In the genomic region with DNA sequence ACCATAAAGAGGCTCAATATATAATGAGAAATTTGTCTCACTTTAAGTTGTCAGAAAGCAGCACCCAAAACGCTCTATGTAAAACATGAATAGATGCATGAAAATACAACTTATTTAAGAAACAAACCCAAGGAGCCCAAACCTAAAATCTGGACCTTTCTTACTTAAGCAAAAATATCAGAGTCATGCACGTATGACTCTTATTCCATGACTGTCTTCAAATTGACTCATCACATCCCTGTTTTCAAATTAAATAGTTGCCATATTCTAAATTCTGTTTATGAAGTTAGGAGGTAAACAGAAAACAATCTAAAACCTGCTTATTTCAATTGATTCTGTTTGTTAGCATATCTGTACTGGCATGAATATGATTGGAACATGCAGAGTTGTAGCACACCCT, we compare ENCODE assay signal across 13 cellular contexts. TPM values are rescaled to one million over a fixed set of nuclear protein-coding genes. Genes with fewer than 3 reads are reported as not detected.
A peak's percentile ranks its signal among the peaks of the same experiment; 100 is the strongest.
DNase-seq lines count a peak whose midpoint lies in the region; ATAC-seq, FAIRE-seq and TF ChIP-seq lines count a peak whose summit lies in the region.
"Had no signal": no experiment of that assay in that cellular context is flagged by ENCODE, and none has a peak within 500 bp of the region (broad histone marks: within the 10 kb centered on the region; RNA-seq: fewer than 3 reads in every experiment).

No MANE protein-coding gene starts in this region.

- CTCF ChIA-PET in activated CD8-positive, alpha-beta T cell treated with anti-CD3 and anti-CD28 coated beads, Interleukin-2, amount 10 ng/mL, durations not matched to agents 7 days and 5 days (lab: Charles Lee): interaction anchor here (0.8 kb wide), 1 partner anchor 43 kb away, joined by 3 read pairs; no protein-coding TSS in a partner anchor

- H3K27me3 Mint-ChIP-seq in activated CD8-positive, alpha-beta T cell treated with anti-CD3 and anti-CD28 coated beads, Interleukin-2, amount 10 ng/mL, durations not matched to agents 7 days and 5 days (ENCODE audit: low read depth): peaks cover 4% of the 10 kb centered on the region

- FAIRE-seq in GM18507 (lab: Jason Lieb, UNC): peak; percentile 35

- H3K36me3 Mint-ChIP-seq in activated CD8-positive, alpha-beta T cell treated with anti-CD3 and anti-CD28 coated beads, Interleukin-2, amount 10 ng/mL, durations not matched to agents 7 days and 5 days (ENCODE audit: low read depth): peaks cover 15% of the 10 kb centered on the region
- H3K36me3 Mint-ChIP-seq: CD14-positive monocyte had no signal

- peaks cover 5% of the 10 kb centered on the region for H3K9me3 Mint-ChIP-seq in activated CD8-positive, alpha-beta T cell treated with anti-CD3 and anti-CD28 coated beads, Interleukin-2, amount 10 ng/mL, durations not matched to agents 7 days and 5 days (ENCODE audit: insufficient read depth)

- H3K4me1 Mint-ChIP-seq in activated CD8-positive, alpha-beta T cell treated with anti-CD3 and anti-CD28 coated beads, Interleukin-2, amount 10 ng/mL, durations not matched to agents 7 days and 5 days (ENCODE audit: low read depth): peaks cover 39% of the 10 kb centered on the region

- TF ChIP-seq CTCF in AG10803 (conservative IDR thresholded peaks at IDR 0.05; ENCODE audit: low read length): no peak

- no peak for ATAC-seq in activated CD8-positive, alpha-beta T cell treated with anti-CD3 and anti-CD28 coated beads, Interleukin-2, amount 10 ng/mL, durations not matched to agents 7 days and 5 days

- peak overlapping the region; percentile 23 for H3K4me3 Mint-ChIP-seq in activated CD8-positive, alpha-beta T cell treated with anti-CD3 and anti-CD28 coated beads, Interleukin-2, amount 10 ng/mL, durations not matched to agents 7 days and 5 days
- H3K4me3 Mint-ChIP-seq: CD14-positive monocyte had no signal

- H3K4me3 ChIP-seq in AG10803 (ENCODE audit: low read length): no peak overlapping the region
- H3K4me3 ChIP-seq: MG63, skin epidermis had no signal

- H3K27ac Mint-ChIP-seq in activated CD8-positive, alpha-beta T cell treated with anti-CD3 and anti-CD28 coated beads, Interleukin-2, amount 10 ng/mL, durations not matched to agents 7 days and 5 days: peak overlapping the region; percentile 81

- peak; percentile 2 for DNase-seq in AG10803 (ENCODE audit: low read depth)
- no peak for DNase-seq in GM18507 (ENCODE audit: extremely low spot score, insufficient read length, low read depth)
- no peak for DNase-seq in activated CD8-positive, alpha-beta T cell treated with anti-CD3 and anti-CD28 coated beads, Interleukin-2, amount 10 ng/mL, durations not matched to agents 7 days and 5 days
- DNase-seq in hepatic stellate cell (ENCODE audit: low spot score): peak; percentile 4
- DNase-seq in NOMO-1 (lab: John Stamatoyannopoulos, UW; ENCODE audit: unreplicated experiment in 2 of 2): no peak
- DNase-seq in hippocampal formation (lab: John Stamatoyannopoulos, UW): no peak
- no peak for DNase-seq in cortex of kidney (lab: John Stamatoyannopoulos, UW)
- DNase-seq in NCI-H446 treated with DMSO at 0.1 percent for 48 hours (lab: John Stamatoyannopoulos, UW): no peak
- DNase-seq: activated effector memory CD4-positive, alpha-beta T cell treated with anti-CD3 and anti-CD28 coated beads, Interleukin-2, amount 50 U/mL, for 16 hours; MG63; substantia nigra had no signal

- POLR2A ChIA-PET in activated CD8-positive, alpha-beta T cell treated with anti-CD3 and anti-CD28 coated beads, Interleukin-2, amount 10 ng/mL, durations not matched to agents 7 days and 5 days (lab: Charles Lee): no interaction called here

RNA-seq across cellular contexts. Expression of gene ANKRD6, which starts 42.2 kb away (rescaled TPM):
- total RNA-seq in activated CD8-positive, alpha-beta T cell treated with anti-CD3 and anti-CD28 coated beads, Interleukin-2, amount 10 ng/mL, durations not matched to agents 7 days and 5 days: 1 to 10 TPM; 9.1 TPM

Comparison
In these comparisons a context has a peak if more than half of its experiments do, and no peak if none do; other contexts are left out.
1. DNase-seq: peak in AG10803 (single experiment) and hepatic stellate cell (single experiment); none in GM18507 (single experiment), activated CD8-positive, alpha-beta T cell treated with anti-CD3 and anti-CD28 coated beads, Interleukin-2, amount 10 ng/mL, durations not matched to agents 7 days and 5 days (single experiment), NOMO-1 (0 of 2), hippocampal formation (0 of 2), cortex of kidney (single experiment) and NCI-H446 treated with DMSO at 0.1 percent for 48 hours (single experiment).